8 cellular contexts compared by ENCODE assay signal in genomic region chr17:64496786-64497564, GRCh38. TPM values are rescaled to one million over a fixed set of nuclear protein-coding genes. Genes with fewer than 3 reads are reported as not detected.
A peak's percentile ranks its signal among the peaks of the same experiment; 100 is the strongest.
DNase-seq lines count a peak whose midpoint lies in the region; ATAC-seq and TF ChIP-seq lines count a peak whose summit lies in the region.

TSS of gene POLG2 (minus strand) at chr17:64497054. CDS start at chr17:64496968, 86 bp downstream.

- peaks cover 60% of the 10 kb centered on the region for H3K36me3 Mint-ChIP-seq in activated CD4-positive, alpha-beta T cell treated with anti-CD3 and anti-CD28 coated beads for 36 hours (ENCODE audit: low read depth)
- H3K36me3 Mint-ChIP-seq in chondrocyte (ENCODE audit: low read depth), result peaks cover 32% of the 10 kb centered on the region

- intact Hi-C loops in activated CD4-positive, alpha-beta T cell treated with anti-CD3 and anti-CD28 coated beads for 36 hours (cut with DNase I, micrococcal nuclease), result loop anchor here (1.0 to 10.0 kb wide), 9 partner anchors 9 to 476 kb away; partner anchors contain the start of genes CEP95 (in 2 of the 2), DDX5 (in 2 of the 2), ICAM2 (in 1 of the 2) and SMURF2 (in 1 of the 2)

- CTCF ChIA-PET in activated CD4-positive, alpha-beta T cell treated with anti-CD3 and anti-CD28 coated beads for 36 hours (lab: Charles Lee), result interaction anchor here (0.7 to 2.1 kb wide), 13 partner anchors 8 to 160 kb away, joined by 3 to 20 read pairs (median 4); partner anchors contain the start of gene CEP95

- peak within 1 kb of the TSS; percentile 98 for H3K4me3 Mint-ChIP-seq in activated CD4-positive, alpha-beta T cell treated with anti-CD3 and anti-CD28 coated beads for 36 hours
- H3K4me3 Mint-ChIP-seq in chondrocyte (ENCODE audit: unreplicated experiment), result peak within 1 kb of the TSS; percentile 99

- H3K4me1 ChIP-seq in BLaER1 treated with 17β-estradiol and CSF1 and Interleukin-3, amounts not matched to agents 10 nM and 100 nM, result peaks cover 69 to 89% (median 77%) of the 10 kb centered on the region in 10 experiments

- peaks cover 68% of the 10 kb centered on the region for H3K4me1 Mint-ChIP-seq in activated CD4-positive, alpha-beta T cell treated with anti-CD3 and anti-CD28 coated beads for 36 hours
- H3K4me1 Mint-ChIP-seq in chondrocyte (ENCODE audit: low read depth), result peaks cover 71% of the 10 kb centered on the region

- H3K9me3 Mint-ChIP-seq in activated CD4-positive, alpha-beta T cell treated with anti-CD3 and anti-CD28 coated beads for 36 hours (ENCODE audit: low read depth), result no peaks in the 10 kb centered on the region
- H3K9me3 Mint-ChIP-seq in chondrocyte (ENCODE audit: low read depth), result no peaks in the 10 kb centered on the region

- peak within 1 kb of the TSS; percentile 73 to 87 (median 84) for H3K9ac ChIP-seq in BLaER1 treated with 17β-estradiol and CSF1 and Interleukin-3, amounts not matched to agents 10 nM and 100 nM

- peak within 1 kb of the TSS; percentile 88 to 98 (median 94) for H3K4me2 ChIP-seq in BLaER1 treated with 17β-estradiol and CSF1 and Interleukin-3, amounts not matched to agents 10 nM and 100 nM

- H3K9me3 ChIP-seq in BLaER1 treated with 17β-estradiol and CSF1 and Interleukin-3, amounts not matched to agents 10 nM and 100 nM (replicated peaks in 1 of 11), result peaks cover 0 to 3% (median 0%) of the 10 kb centered on the region in 11 experiments; a peak in 1 of 22 replicates

- peak within 1 kb of the TSS; percentile 59 to 80 (median 76) for H3K4me3 ChIP-seq in BLaER1 treated with 17β-estradiol and CSF1 and Interleukin-3, amounts not matched to agents 10 nM and 100 nM

- POLR2A ChIA-PET in activated CD4-positive, alpha-beta T cell treated with anti-CD3 and anti-CD28 coated beads for 36 hours (lab: Charles Lee), result interaction anchor here (0.5 to 5.2 kb wide), 6 partner anchors 9 to 215 kb away, joined by 3 to 111 read pairs (median 4); partner anchors contain the start of genes CEP95 and DDX5

- DNase-seq in GM19240 (ENCODE audit: insufficient read length, low spot score) (peak; percentile 45), NCI-H524 (lab: John Stamatoyannopoulos, UW) (peak; percentile 91 to 94), chondrocyte (ENCODE audit: low spot score) (peak; percentile 97)
- peak; percentile 97 for DNase-seq in activated CD4-positive, alpha-beta T cell treated with anti-CD3 and anti-CD28 coated beads for 36 hours
- peak; percentile 84 to 94 (median 92) for DNase-seq in stimulated activated CD4-positive, alpha-beta T cell treated with anti-CD3 and anti-CD28 coated beads, Interleukin-1b, Interleukin-23, amount 100 ng/mL, for 24 hours (ENCODE audit: low read depth in 4 of 4, low spot score in 1 of 4)

- H3K27ac ChIP-seq in BLaER1 treated with 17β-estradiol and CSF1 and Interleukin-3, amounts not matched to agents 10 nM and 100 nM, result peak within 1 kb of the TSS; percentile 60 to 85 (median 83); a peak in 21 of 22 replicates
- H3K27ac ChIP-seq in layer of hippocampus (ENCODE audit: low read depth, low read length), result peak within 1 kb of the TSS; percentile 74

- TF ChIP-seq CTCF in chondrocyte (IDR thresholded peaks at IDR 0.05), result peak; percentile 79

- peak; percentile 69 for ATAC-seq in HG03457 (IDR thresholded peaks at IDR 0.05; ENCODE audit: unreplicated experiment)
- ATAC-seq in activated CD4-positive, alpha-beta T cell treated with anti-CD3 and anti-CD28 coated beads for 36 hours, result peak; percentile 86

- H3K27me3 ChIP-seq in BLaER1 treated with 17β-estradiol and CSF1 and Interleukin-3, amounts not matched to agents 10 nM and 100 nM, result no peaks in the 10 kb centered on the region
- H3K27me3 ChIP-seq in layer of hippocampus (ENCODE audit: control insufficient read depth, insufficient read depth, low read length), result no peaks in the 10 kb centered on the region

- H3K36me3 ChIP-seq in BLaER1 treated with 17β-estradiol and CSF1 and Interleukin-3, amounts not matched to agents 10 nM and 100 nM, result peaks cover 51 to 72% (median 64%) of the 10 kb centered on the region in 11 experiments

- peaks cover 47 to 65% (median 50%) of the 10 kb centered on the region in 11 experiments for H4K20me1 ChIP-seq in BLaER1 treated with 17β-estradiol and CSF1 and Interleukin-3, amounts not matched to agents 10 nM and 100 nM

- no peaks in the 10 kb centered on the region for H3K27me3 Mint-ChIP-seq in activated CD4-positive, alpha-beta T cell treated with anti-CD3 and anti-CD28 coated beads for 36 hours
- no peaks in the 10 kb centered on the region for H3K27me3 Mint-ChIP-seq in chondrocyte (ENCODE audit: low read depth)

- H3K27ac Mint-ChIP-seq in activated CD4-positive, alpha-beta T cell treated with anti-CD3 and anti-CD28 coated beads for 36 hours, result peak within 1 kb of the TSS; percentile 98
- peak within 1 kb of the TSS; percentile 98 for H3K27ac Mint-ChIP-seq in chondrocyte (ENCODE audit: unreplicated experiment)

RNA-seq across cellular contexts. Expression of gene POLG2, which starts in this region (rescaled TPM):
- 10 to 100 TPM; 26.9 to 30.2 TPM for total RNA-seq in activated CD4-positive, alpha-beta T cell treated with anti-CD3 and anti-CD28 coated beads for 36 hours
- 10.3 to 13.1 TPM (median 11.7 TPM) in 3 replicates for total RNA-seq in chondrocyte

Comparison
In these comparisons a context has a peak if more than half of its experiments do, and no peak if none do; other contexts are left out.
1. Peak in every context shown above with its lines: DNase-seq, ATAC-seq, H3K4me3 ChIP-seq and H3K27ac ChIP-seq.
2. DNase-seq: peak in every context shown above with its lines; median percentile 97 in activated CD4-positive, alpha-beta T cell treated with anti-CD3 and anti-CD28 coated beads for 36 hours; 97 in chondrocyte; 92 in NCI-H524; 92 in stimulated activated CD4-positive, alpha-beta T cell treated with anti-CD3 and anti-CD28 coated beads, Interleukin-1b, Interleukin-23, amount 100 ng/mL, for 24 hours; 45 in GM19240.